In genomic region chr3:175215833-175216232, GRCh38 we compare ENCODE assay signal across 28 cellular contexts.
"Had no signal": no experiment of that assay in that cellular context is flagged by ENCODE, and none has a peak within 500 bp of the region (broad histone marks: within the 10 kb centered on the region; RNA-seq: fewer than 3 reads in every experiment).

No MANE protein-coding gene starts in this region.

- H3K36me3 ChIP-seq: colonic mucosa, esophagus muscularis mucosa, esophagus squamous epithelium, gastrocnemius medialis, gastroesophageal sphincter, heart left ventricle, heart right ventricle had no signal

- H3K4me2 ChIP-seq: hepatocyte had no signal

- H3K9me3 ChIP-seq: colonic mucosa, esophagus muscularis mucosa, esophagus squamous epithelium, gastrocnemius medialis, gastroesophageal sphincter, heart right ventricle had no signal

- H3K79me2 ChIP-seq: hepatocyte had no signal

- H3K4me1 ChIP-seq: colonic mucosa, esophagus muscularis mucosa, foreskin keratinocyte, gastrocnemius medialis, gastroesophageal sphincter, heart left ventricle, heart right ventricle had no signal

- FAIRE-seq: endometrium, endothelial cell of umbilical vein, frontal cortex had no signal

- H3K4me3 ChIP-seq: colonic mucosa, coronary artery, dorsolateral prefrontal cortex, esophagus muscularis mucosa, esophagus squamous epithelium, gastrocnemius medialis, gastroesophageal sphincter, heart left ventricle, heart right ventricle, hepatocyte had no signal

- H3K27me3 ChIP-seq: colonic mucosa, dorsolateral prefrontal cortex, esophagus muscularis mucosa, esophagus squamous epithelium, foreskin keratinocyte, gastrocnemius medialis, gastroesophageal sphincter, heart left ventricle, heart right ventricle, hepatocyte had no signal

- ATAC-seq: effector memory CD8-positive, alpha-beta T cell; esophagus mucosa; foreskin keratinocyte; gastrocnemius medialis; gastroesophageal sphincter; heart left ventricle; heart right ventricle had no signal

- H2AFZ ChIP-seq: hepatocyte had no signal

- H3K27ac ChIP-seq: colonic mucosa, coronary artery, dorsolateral prefrontal cortex, epithelial cell of prostate, esophagus muscularis mucosa, esophagus squamous epithelium, foreskin keratinocyte, gastrocnemius medialis, gastroesophageal sphincter, heart left ventricle, heart right ventricle, hepatocyte had no signal

- DNase-seq: colonic mucosa; cortex of kidney; dermis blood vessel endothelial cell; dorsolateral prefrontal cortex; effector CD4-positive, alpha-beta T cell; effector CD8-positive, alpha-beta T cell; effector memory CD4-positive, alpha-beta T cell; effector memory CD8-positive, alpha-beta T cell; endodermal cell; erythroblast; esophagus squamous epithelium; foreskin fibroblast; foreskin keratinocyte; foreskin melanocyte; gastrocnemius medialis; glutamatergic neuron; head of caudate nucleus; heart left ventricle; heart right ventricle had no signal
